1 cellular context compared by ENCODE assay signal in the genomic region with DNA sequence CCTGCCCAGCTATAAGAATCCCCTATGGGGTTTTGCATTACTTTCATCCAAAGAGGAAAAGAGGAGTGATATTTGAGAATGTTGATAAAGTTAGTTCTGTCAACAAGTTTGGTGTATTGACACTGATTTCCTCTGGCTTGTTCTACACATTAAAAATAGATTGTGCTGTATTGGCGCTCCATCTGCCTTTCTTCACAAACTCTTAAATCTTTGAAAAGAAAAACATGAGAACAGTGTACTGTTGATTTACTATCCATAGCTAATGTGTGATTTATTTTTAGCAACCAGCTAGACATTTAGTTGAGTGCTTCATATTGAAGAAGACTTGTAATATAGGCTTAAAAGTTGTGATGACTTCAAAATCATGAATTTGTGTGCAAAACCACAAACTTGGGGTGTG.
TF ChIP-seq lines count a peak whose summit lies in the region.

No MANE protein-coding gene starts in this region.

TF ChIP-seq in SK-N-SH, 30 proteins besides CTCF, POLR2A, EP300 and RAD21 (continued from another document):
- TF ChIP-seq, protein P1, sequence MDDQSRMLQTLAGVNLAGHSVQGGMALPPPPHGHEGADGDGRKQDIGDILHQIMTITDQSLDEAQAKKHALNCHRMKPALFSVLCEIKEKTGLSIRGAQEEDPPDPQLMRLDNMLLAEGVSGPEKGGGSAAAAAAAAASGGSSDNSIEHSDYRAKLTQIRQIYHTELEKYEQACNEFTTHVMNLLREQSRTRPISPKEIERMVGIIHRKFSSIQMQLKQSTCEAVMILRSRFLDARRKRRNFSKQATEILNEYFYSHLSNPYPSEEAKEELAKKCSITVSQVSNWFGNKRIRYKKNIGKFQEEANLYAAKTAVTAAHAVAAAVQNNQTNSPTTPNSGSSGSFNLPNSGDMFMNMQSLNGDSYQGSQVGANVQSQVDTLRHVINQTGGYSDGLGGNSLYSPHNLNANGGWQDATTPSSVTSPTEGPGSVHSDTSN (IDR thresholded peaks at IDR 0.05) = no peak
- no peak for TF ChIP-seq GABPA (IDR thresholded peaks at IDR 0.05; ENCODE audit: low read depth)
- no peak for TF ChIP-seq FOXM1 (IDR thresholded peaks at IDR 0.05; ENCODE audit: low read depth)
